In the genomic region with DNA sequence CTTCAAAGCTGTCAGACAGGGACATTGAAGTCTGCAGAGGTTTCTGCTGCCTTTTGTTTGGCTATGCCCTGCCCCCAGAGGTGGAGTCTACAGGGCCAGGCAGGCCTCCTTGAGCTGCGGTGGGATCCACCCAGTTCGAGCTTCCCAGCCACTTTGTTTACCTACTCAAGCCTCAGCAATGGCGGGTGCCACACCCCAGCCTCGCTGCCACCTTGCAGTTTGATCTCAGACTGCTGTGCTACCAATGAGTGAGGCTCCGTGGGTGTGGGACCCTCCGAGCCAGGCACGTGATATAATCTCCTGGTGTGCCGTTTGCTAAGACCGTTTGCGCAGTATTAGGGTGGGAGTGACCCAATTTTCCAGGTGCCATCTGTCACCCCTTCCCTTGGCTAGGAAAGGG, we compare ENCODE assay signal across 5 cellular contexts.
DNase-seq lines count a peak whose midpoint lies in the region; FAIRE-seq and TF ChIP-seq lines count a peak whose summit lies in the region.
"Not testable (repeated sequence)": the region's sequence is repeated elsewhere in the genome, so short reads cannot be mapped to it uniquely, and the experiment has no call there.

No MANE protein-coding gene starts in this region.

- not testable (repeated sequence) for H2AFZ ChIP-seq in Karpas-422 (ENCODE audit: low read length)

- not testable (repeated sequence) for H3K27ac Mint-ChIP-seq in chondrocyte (ENCODE audit: unreplicated experiment)

- in situ Hi-C loops in transverse colon (cut with MboI; ENCODE audit: low pct_ligation_motif_present in 1 of 4, low pct_unique_long_range_greater_than_20kb in 1 of 4, low sequenced_read_pairs in 3 of 4) = not testable (repeated sequence)

- not testable (repeated sequence) for TF ChIP-seq POLR2A in transverse colon (IDR thresholded peaks at IDR 0.05)

- not testable (repeated sequence) for H4K20me1 ChIP-seq in Karpas-422 (ENCODE audit: insufficient read depth, low read depth, low read length)

- H3K9ac ChIP-seq in Karpas-422 (ENCODE audit: low read length); kidney (ENCODE audit: low read length in 2 of 2): not testable (repeated sequence)

- H3K4me3 Mint-ChIP-seq in chondrocyte (ENCODE audit: unreplicated experiment) = not testable (repeated sequence)

- not testable (repeated sequence) for H3K36me3 ChIP-seq in Karpas-422 (ENCODE audit: insufficient read depth, low read length); kidney (ENCODE audit: control insufficient read depth in 1 of 2, insufficient read depth in 2 of 2, low read length in 2 of 2); transverse colon

- not testable (repeated sequence) for H3K79me2 ChIP-seq in Karpas-422 (ENCODE audit: low read length)

- TF ChIP-seq EP300 in transverse colon (IDR thresholded peaks at IDR 0.05; ENCODE audit: low read depth) = not testable (repeated sequence)

- H3K4me2 ChIP-seq in Karpas-422 (ENCODE audit: low read depth, low read length, poor library complexity, severe bottlenecking) = not testable (repeated sequence)

- H3K27me3 ChIP-seq in Karpas-422 (ENCODE audit: low read length); transverse colon: not testable (repeated sequence)

- FAIRE-seq in kidney (lab: Jason Lieb, UNC) = not testable (repeated sequence)

- not testable (repeated sequence) for H3K4me1 ChIP-seq in Karpas-422 (ENCODE audit: low read length); kidney (ENCODE audit: control insufficient read depth in 1 of 2, insufficient read depth in 1 of 2, low read depth in 1 of 2, low read length in 2 of 2); transverse colon

- not testable (repeated sequence) for H3K9me2 ChIP-seq in Karpas-422 (replicated peaks; ENCODE audit: insufficient read depth, low read length)

- not testable (repeated sequence) for TF ChIP-seq CTCF in chondrocyte (IDR thresholded peaks at IDR 0.05); kidney (IDR thresholded peaks at IDR 0.05; ENCODE audit: borderline replicate concordance, extremely low read depth, insufficient read depth); transverse colon (IDR thresholded peaks at IDR 0.05)

- 71% methylated on average over 6 of the region's 10 CpGs; no CpG with 5 or more reads in 1 of the 2 donors for WGBS in transverse colon (ENCODE audit: low coverage in 1 of 2), 2 donors

- not testable (repeated sequence) for H3K27me3 Mint-ChIP-seq in chondrocyte (ENCODE audit: low read depth)

- not testable (repeated sequence) for H3K4me3 ChIP-seq in Karpas-422 (ENCODE audit: low read length); kidney (ENCODE audit: low read length in 2 of 2); transverse colon

- peaks cover 40% of the 10 kb centered on the region for H3K9me3 ChIP-seq in Karpas-422 (ENCODE audit: low read length)
- not testable (repeated sequence) for H3K9me3 ChIP-seq in kidney (ENCODE audit: control insufficient read depth in 1 of 2, low read length in 2 of 2); transverse colon

- not testable (repeated sequence) for H3K4me1 Mint-ChIP-seq in chondrocyte (ENCODE audit: low read depth)

- peaks cover 44% of the 10 kb centered on the region for H3K9me3 Mint-ChIP-seq in chondrocyte (ENCODE audit: low read depth)

- DNase-seq in Karpas-422 (peak; percentile 7), chondrocyte (ENCODE audit: low spot score) (peak; percentile 91), kidney (peak; percentile 34), posterior vena cava (ENCODE audit: low spot score) (peak; percentile 75), transverse colon (peak; percentile 13)

- H3K36me3 Mint-ChIP-seq in chondrocyte (ENCODE audit: low read depth) = not testable (repeated sequence)

- intact Hi-C loops in kidney (cut with DNase I); posterior vena cava (cut with DNase I); transverse colon (cut with DNase I; ENCODE audit: low total_unique reads): not testable (repeated sequence)

- not testable (repeated sequence) for H3K27ac ChIP-seq in Karpas-422 (ENCODE audit: low read length); kidney (ENCODE audit: low read depth in 2 of 2, low read length in 2 of 2); transverse colon

Comparison
In these comparisons a context has a peak if more than half of its experiments do, and no peak if none do; other contexts are left out.
1. DNase-seq: peak in every context shown above with its lines; median percentile 91 in chondrocyte; 75 in posterior vena cava; 34 in kidney; 13 in transverse colon; 7 in Karpas-422.